In the genomic region with DNA sequence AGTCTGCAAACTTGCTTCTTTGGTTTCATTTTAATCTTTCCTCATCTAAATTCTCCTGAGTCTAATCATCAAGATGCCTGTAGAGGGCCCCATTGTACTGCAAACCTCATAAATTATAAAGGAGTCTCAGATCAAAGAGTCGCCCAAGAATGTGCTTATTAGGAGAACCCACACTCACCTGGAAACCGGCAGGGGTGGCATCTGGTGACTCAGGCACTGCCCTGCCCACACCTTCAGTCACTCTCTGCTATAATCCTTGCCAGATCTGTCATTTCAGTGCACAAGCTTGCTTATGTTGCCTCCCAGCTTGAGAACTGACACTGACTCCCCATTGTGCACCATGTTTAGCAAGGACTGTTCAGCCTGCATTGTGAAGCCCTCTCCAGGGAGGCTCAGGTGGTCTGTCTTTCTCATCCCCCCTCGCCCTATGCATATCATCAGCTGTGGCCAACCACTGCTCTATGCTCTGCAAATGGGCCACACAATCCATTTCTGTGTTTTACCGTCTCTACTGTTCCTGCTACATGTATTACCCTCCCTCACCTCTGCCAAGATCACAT, we compare ENCODE assay signal across 8 cellular contexts. TPM values are rescaled to one million over a fixed set of nuclear protein-coding genes. Genes with fewer than 3 reads are reported as not detected.
DNase-seq lines count a peak whose midpoint lies in the region; ATAC-seq and TF ChIP-seq lines count a peak whose summit lies in the region.

No MANE protein-coding gene starts in this region.

- H3K4me3 Mint-ChIP-seq in osteocyte (ENCODE audit: unreplicated experiment) = no peak overlapping the region

- peak; percentile 59 for TF ChIP-seq CTCF in fibroblast of mammary gland (conservative IDR thresholded peaks at IDR 0.05; ENCODE audit: control insufficient read depth, insufficient read depth, low read depth, low read length)
- peak; percentile 74 for TF ChIP-seq CTCF in osteocyte (IDR thresholded peaks at IDR 0.05)

- H3K36me3 Mint-ChIP-seq in osteocyte (ENCODE audit: unreplicated experiment) = no peaks in the 10 kb centered on the region

- peak; percentile 23 for DNase-seq in Ammon's horn (ENCODE audit: low spot score)
- DNase-seq in NCI-H2029 (lab: John Stamatoyannopoulos, UW) = peak; percentile 21
- peak; percentile 58 for DNase-seq in activated CD4-positive, alpha-beta T cell treated with anti-CD3 and anti-CD28 coated beads for 48 hours
- DNase-seq in fibroblast of mammary gland (ENCODE audit: low read depth) = peak; percentile 69
- DNase-seq in osteocyte (ENCODE audit: extremely low spot score, unreplicated experiment) = no peak

- peaks cover 18% of the 10 kb centered on the region for H3K27me3 Mint-ChIP-seq in osteocyte (ENCODE audit: unreplicated experiment)

- H3K4me3 ChIP-seq in fibroblast of mammary gland (ENCODE audit: control insufficient read depth, low read depth, low read length) = no peak overlapping the region

- no peaks in the 10 kb centered on the region for H3K9me3 Mint-ChIP-seq in osteocyte (ENCODE audit: unreplicated experiment)

- no peak overlapping the region for H3K27ac Mint-ChIP-seq in osteocyte (ENCODE audit: unreplicated experiment)

- ATAC-seq in GM18502 (IDR thresholded peaks at IDR 0.05; ENCODE audit: poor library complexity, unreplicated experiment) (peak; percentile 80), HG02884 (IDR thresholded peaks at IDR 0.05; ENCODE audit: unreplicated experiment) (peak; percentile 76), HG03095 (IDR thresholded peaks at IDR 0.05; ENCODE audit: unreplicated experiment) (no peak)

- peaks cover 10% of the 10 kb centered on the region for H3K4me1 Mint-ChIP-seq in osteocyte (ENCODE audit: unreplicated experiment)

RNA-seq across cellular contexts. Expression of a gene that starts 12.4 kb away (rescaled TPM):
- total RNA-seq in osteocyte = 0.30 TPM in 1 of 2 replicates, not detected in the other

RNA-seq across cellular contexts. Expression of a gene that starts 44.3 kb away (rescaled TPM):
- total RNA-seq in osteocyte = 1.3 and 2.2 TPM in 2 replicates
